Comparison of ENCODE assay signal across 8 cellular contexts in the genomic region with DNA sequence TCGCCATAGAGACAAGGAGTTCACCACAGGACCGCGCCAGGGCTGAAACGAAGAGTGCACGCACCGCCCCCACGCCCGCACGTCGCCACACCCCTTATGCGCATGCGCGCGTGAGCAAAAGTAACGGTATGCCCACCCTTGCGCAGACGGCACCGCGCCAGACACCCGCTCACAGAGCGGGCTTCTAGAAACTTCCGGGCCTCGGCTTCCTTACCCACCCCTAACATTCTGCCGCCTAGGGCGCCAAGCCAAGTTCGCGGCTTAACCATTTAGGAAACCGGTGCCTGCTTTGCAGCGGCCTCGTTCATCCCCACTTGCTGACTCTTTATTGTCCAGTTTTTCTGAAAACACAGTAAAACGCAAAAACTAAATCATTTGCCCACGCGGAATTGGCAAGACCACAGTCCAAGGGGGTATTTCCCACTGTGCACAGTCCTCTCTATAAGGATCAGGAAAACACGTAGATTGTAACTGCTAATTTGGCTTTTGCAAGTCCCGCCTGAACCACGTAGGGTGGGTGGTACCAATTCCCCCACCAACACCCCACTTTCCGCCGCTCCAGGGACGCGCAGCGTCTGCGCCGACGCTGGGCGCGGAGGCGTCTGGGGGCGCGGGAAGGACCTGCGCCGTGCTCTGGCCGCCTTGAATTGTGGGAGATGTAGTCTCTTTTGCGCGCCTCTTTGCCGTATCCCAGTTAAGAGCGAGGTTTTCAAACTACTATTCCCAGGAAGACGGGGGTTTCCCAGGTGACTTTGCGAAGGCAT. TPM values are rescaled to one million over a fixed set of nuclear protein-coding genes. Genes with fewer than 3 reads are reported as not detected.
A peak's percentile ranks its signal among the peaks of the same experiment; 100 is the strongest.
DNase-seq lines count a peak whose midpoint lies in the region; ATAC-seq and TF ChIP-seq lines count a peak whose summit lies in the region.

A gene with protein sequence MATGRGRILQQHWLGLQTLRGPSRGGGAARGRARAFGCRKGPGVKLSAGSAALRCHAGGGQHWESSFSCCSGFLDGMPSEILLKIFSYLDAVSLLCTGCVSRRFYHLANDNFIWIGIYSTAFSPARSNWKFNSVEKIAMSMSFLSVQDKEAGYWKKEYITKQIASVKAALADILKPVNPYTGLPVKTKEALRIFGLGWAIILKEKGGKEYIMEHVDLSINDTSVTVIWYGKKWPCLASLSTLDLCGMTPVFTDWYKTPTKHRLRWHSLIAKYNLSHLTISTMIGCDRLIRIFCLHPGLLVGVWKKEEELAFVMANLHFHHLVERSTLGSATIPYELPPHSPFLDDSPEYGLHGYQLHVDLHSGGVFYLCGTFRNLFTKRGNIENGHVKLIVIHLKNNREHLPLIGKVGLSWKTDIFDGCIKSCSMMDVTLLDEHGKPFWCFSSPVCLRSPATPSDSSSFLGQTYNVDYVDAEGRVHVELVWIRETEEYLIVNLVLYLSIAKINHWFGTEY (minus strand): TSS at position 56 of the 764 bp plus-strand sequence. CDS start 49 bp downstream, at position 7.
A gene with protein sequence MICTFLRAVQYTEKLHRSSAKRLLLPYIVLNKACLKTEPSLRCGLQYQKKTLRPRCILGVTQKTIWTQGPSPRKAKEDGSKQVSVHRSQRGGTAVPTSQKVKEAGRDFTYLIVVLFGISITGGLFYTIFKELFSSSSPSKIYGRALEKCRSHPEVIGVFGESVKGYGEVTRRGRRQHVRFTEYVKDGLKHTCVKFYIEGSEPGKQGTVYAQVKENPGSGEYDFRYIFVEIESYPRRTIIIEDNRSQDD (plus strand): TSS at position 745 of the 764 bp plus-strand sequence. CDS start 286 bp downstream, outside the sequence.

- no peak for TF ChIP-seq CTCF in C4-2B (conservative IDR thresholded peaks at IDR 0.05)

- ATAC-seq in GM19372 (IDR thresholded peaks at IDR 0.05; ENCODE audit: low read depth, unreplicated experiment) (peak; percentile 80), HG03521 (IDR thresholded peaks at IDR 0.05; ENCODE audit: unreplicated experiment) (peak; percentile 91), left colon (peak; percentile 96)

- peak within 1 kb of the TSS; percentile 87 for H3K27ac ChIP-seq in C4-2B

- DNase-seq in NCI-H69 (lab: John Stamatoyannopoulos, UW) (peak; percentile 100), cortex of kidney (lab: John Stamatoyannopoulos, UW) (peak; percentile 27), left colon (peak; percentile 97)
- DNase-seq in activated CD4-positive, alpha-beta T cell treated with anti-CD3 and anti-CD28 coated beads, Interleukin-2, amount 50 U/mL, for 1 hour: peak; percentile 94
- DNase-seq in stimulated activated CD4-positive, alpha-beta T cell treated with anti-CD3 and anti-CD28 coated beads, Interleukin-1b, Interleukin-23, amount 100 ng/mL, for 4 hours (ENCODE audit: low read depth in 2 of 2): peak; percentile 91

- intact Hi-C loops in left colon (cut with DNase I, micrococcal nuclease): no loop called here

RNA-seq across cellular contexts. Expression of the first gene that starts in this region (rescaled TPM):
- under 1 TPM in 1 of 2 donors, not detected in 1; 0.42 TPM for total RNA-seq in left colon

RNA-seq across cellular contexts. Expression of the second gene that starts in this region (rescaled TPM):
- total RNA-seq in left colon: 10 to 100 TPM; 24.7 to 27.5 TPM

Comparison
In these comparisons a context has a peak if more than half of its experiments do, and no peak if none do; other contexts are left out.
1. Peak in every context shown above with its lines: DNase-seq, ATAC-seq and H3K27ac ChIP-seq.
2. DNase-seq: peak in every context shown above with its lines; median percentile 100 in NCI-H69; 97 in left colon; 94 in activated CD4-positive, alpha-beta T cell treated with anti-CD3 and anti-CD28 coated beads, Interleukin-2, amount 50 U/mL, for 1 hour; 91 in stimulated activated CD4-positive, alpha-beta T cell treated with anti-CD3 and anti-CD28 coated beads, Interleukin-1b, Interleukin-23, amount 100 ng/mL, for 4 hours; 27 in cortex of kidney.